Comparison of ENCODE assay signal across 14 cellular contexts in genomic region chr14:51554953-51555352, GRCh38.
DNase-seq lines count a peak whose midpoint lies in the region; ATAC-seq and TF ChIP-seq lines count a peak whose summit lies in the region.
"Had no signal": no experiment of that assay in that cellular context is flagged by ENCODE, and none has a peak within 500 bp of the region (broad histone marks: within the 10 kb centered on the region; RNA-seq: fewer than 3 reads in every experiment).

No MANE protein-coding gene starts in this region.

- POLR2A ChIA-PET in Caco-2 (lab: Charles Lee), result no interaction called here

- DNase-seq in Caco-2 (peak in 1 of 2 experiments; percentile 28), amniotic stem cell (lab: John Stamatoyannopoulos, UW) (peak; percentile 14), kidney glomerular epithelial cell (lab: John Stamatoyannopoulos, UW) (peak; percentile 38), ecto neural progenitor cell (ENCODE audit: low spot score) (no peak), dermis blood vessel endothelial cell (no peak), NCI-H146 treated with DMSO at 0.1 percent for 48 hours (lab: John Stamatoyannopoulos, UW; ENCODE audit: unreplicated experiment) (no peak)
- peak; percentile 17 for DNase-seq in Jurkat, Clone E6-1 (ENCODE audit: low read depth, low spot score)
- DNase-seq: activated effector memory CD4-positive, alpha-beta T cell treated with anti-CD3 and anti-CD28 coated beads, Interleukin-2, amount 50 U/mL, for 16 hours; DMS79; effector CD4-positive, alpha-beta T cell; left lung; NCI-H510A treated with DMSO at 0.1 percent for 48 hours had no signal

- H3K27ac Mint-ChIP-seq in Caco-2 (ENCODE audit: unreplicated experiment), result peak overlapping the region; percentile 17

- intact Hi-C loops in Caco-2 (cut with micrococcal nuclease; ENCODE audit: unreplicated experiment), result loop anchor here (1.0 to 10.0 kb wide), 3 partner anchors 97 to 270 kb away; no protein-coding TSS in a partner anchor

- ATAC-seq in GM21576 (IDR thresholded peaks at IDR 0.05; ENCODE audit: unreplicated experiment), result no peak
- ATAC-seq: left lung had no signal

- TF ChIP-seq CTCF in Caco-2 (IDR thresholded peaks at IDR 0.05; ENCODE audit: insufficient read depth in 1 of 2, low read depth in 1 of 2, low read length in 1 of 2, severe bottlenecking in 1 of 2, unreplicated experiment in 1 of 2), result peak; percentile 19 to 48

- no peaks in the 10 kb centered on the region for H3K27me3 ChIP-seq in Caco-2 (replicated peaks; ENCODE audit: control insufficient read depth, insufficient read depth, low read length)
- H3K27me3 ChIP-seq: left lung had no signal

- H3K4me1 ChIP-seq in Caco-2, result peaks cover 19% of the 10 kb centered on the region
- H3K4me1 ChIP-seq: left lung, prostate gland had no signal

- H3K4me1 Mint-ChIP-seq in Caco-2 (ENCODE audit: low read depth, unreplicated experiment), result peaks cover 7% of the 10 kb centered on the region

- CTCF ChIA-PET in Caco-2 (lab: Charles Lee), result interaction anchor here (0.6 to 1.0 kb wide), 5 partner anchors 96 to 271 kb away, joined by 3 to 6 read pairs (median 4); no protein-coding TSS in a partner anchor

- no peaks in the 10 kb centered on the region for H3K9me3 Mint-ChIP-seq in Caco-2 (ENCODE audit: unreplicated experiment)

- BruUV-seq in Caco-2 (replicated peaks; lab: Mats Ljungman, UMichigan), result no TSS peak

- no peak overlapping the region for H3K4me3 ChIP-seq in Caco-2 (ENCODE audit: low read depth, low read length)
- H3K4me3 ChIP-seq in Jurkat, Clone E6-1 (ENCODE audit: low read length), result no peak overlapping the region
- H3K4me3 ChIP-seq: left lung, prostate gland had no signal

- H3K36me3 ChIP-seq in Caco-2 (ENCODE audit: control insufficient read depth, insufficient read depth, low read length), result no peaks in the 10 kb centered on the region
- H3K36me3 ChIP-seq: left lung, prostate gland had no signal

- H3K36me3 Mint-ChIP-seq in Caco-2 (ENCODE audit: insufficient read depth, unreplicated experiment), result no peaks in the 10 kb centered on the region

- H3K4me3 Mint-ChIP-seq in Caco-2 (ENCODE audit: unreplicated experiment), result no peak overlapping the region

- no peaks in the 10 kb centered on the region for H3K27me3 Mint-ChIP-seq in Caco-2 (ENCODE audit: insufficient read depth, unreplicated experiment)

- no peaks in the 10 kb centered on the region for H3K9me3 ChIP-seq in Caco-2
- H3K9me3 ChIP-seq: left lung, prostate gland had no signal

Comparison
In these comparisons a context has a peak if more than half of its experiments do, and no peak if none do; other contexts are left out.
1. DNase-seq: peak in Jurkat, Clone E6-1 (single experiment), amniotic stem cell (single experiment) and kidney glomerular epithelial cell (single experiment); none in ecto neural progenitor cell (single experiment), dermis blood vessel endothelial cell (single experiment) and NCI-H146 treated with DMSO at 0.1 percent for 48 hours (single experiment).